9 cellular contexts compared by ENCODE assay signal in the genomic region with DNA sequence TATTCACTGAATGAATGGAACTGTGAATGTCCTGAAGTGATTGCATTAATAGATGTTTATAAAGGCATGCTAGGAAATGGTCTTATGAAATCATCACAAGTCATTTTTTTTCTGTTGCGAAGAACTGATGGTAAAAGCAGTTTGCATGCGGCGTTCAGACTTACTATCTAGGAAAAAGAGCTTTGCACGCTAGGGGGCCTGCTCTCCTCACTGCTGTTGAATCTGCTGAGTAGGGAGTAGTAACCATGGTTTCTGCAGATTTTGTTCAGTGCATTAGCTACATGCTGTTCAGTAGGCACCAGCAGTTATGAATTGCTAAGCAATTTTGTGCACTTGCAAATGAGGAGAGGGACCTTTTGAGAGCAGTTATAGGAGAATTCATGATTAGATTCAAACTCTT. TPM values are rescaled to one million over a fixed set of nuclear protein-coding genes. Genes with fewer than 3 reads are reported as not detected.
DNase-seq lines count a peak whose midpoint lies in the region; ATAC-seq and TF ChIP-seq lines count a peak whose summit lies in the region.
"Had no signal": no experiment of that assay in that cellular context is flagged by ENCODE, and none has a peak within 500 bp of the region (broad histone marks: within the 10 kb centered on the region; RNA-seq: fewer than 3 reads in every experiment).

No MANE protein-coding gene starts in this region.

- no peak overlapping the region for H3K27ac ChIP-seq in SK-N-SH (ENCODE audit: low read depth in 2 of 2, low read length in 1 of 2)
- no peak overlapping the region for H3K27ac ChIP-seq in foreskin keratinocyte
- H3K27ac ChIP-seq in psoas muscle, result no peak overlapping the region

- H3K9me2 ChIP-seq in SK-N-SH, result no peaks in the 10 kb centered on the region

- TF ChIP-seq RAD21 in SK-N-SH (IDR thresholded peaks at IDR 0.05; ENCODE audit: low read length), result peak; percentile 59

- H3K27me3 ChIP-seq in SK-N-SH (ENCODE audit: insufficient read depth), result no peaks in the 10 kb centered on the region
- H3K27me3 ChIP-seq in foreskin keratinocyte, result no peaks in the 10 kb centered on the region
- no peaks in the 10 kb centered on the region for H3K27me3 ChIP-seq in psoas muscle (ENCODE audit: insufficient read depth in 3 of 3, low read length in 2 of 3)

- H4K20me1 ChIP-seq in SK-N-SH (ENCODE audit: insufficient read depth), result no peaks in the 10 kb centered on the region

- no peak overlapping the region for H3K4me3 Mint-ChIP-seq in activated T-helper 17 cell treated with anti-CD3 and anti-CD28 coated beads, Interleukin-2, amount 50 U/mL, for 72 hours

- no peak overlapping the region for H3K4me3 ChIP-seq in SK-N-SH (ENCODE audit: low read depth in 2 of 2, low read length in 1 of 2)
- no peak overlapping the region for H3K4me3 ChIP-seq in psoas muscle

- POLR2A ChIA-PET in SK-N-SH (lab: Yijun Ruan, JAX), result no interaction called here

- peaks cover 5% of the 10 kb centered on the region; the same call in 1 of the 2 replicates for H3K79me2 ChIP-seq in SK-N-SH (ENCODE audit: insufficient read depth)

- no peak overlapping the region for H2AFZ ChIP-seq in SK-N-SH (ENCODE audit: low read depth)

- TF ChIP-seq CTCF in SK-N-SH (IDR thresholded peaks at IDR 0.05), result peak; percentile 45; the same call in 1 of the 2 replicates
- TF ChIP-seq CTCF in foreskin keratinocyte (conservative IDR thresholded peaks at IDR 0.05), result peak; percentile 52
- TF ChIP-seq CTCF in psoas muscle (IDR thresholded peaks at IDR 0.05), result peak; percentile 39

- H3K9me3 ChIP-seq in SK-N-SH (no peaks in the 10 kb centered on the region), psoas muscle (no peaks in the 10 kb centered on the region)

- CTCF ChIA-PET in SK-N-SH (lab: Yijun Ruan, JAX), result interaction anchor here (1.0 to 3.3 kb wide), 9 partner anchors 12 to 946 kb away, joined by 4 to 19 read pairs (median 4); no protein-coding TSS in a partner anchor

- H3K9ac ChIP-seq in SK-N-SH, result no peak overlapping the region

- intact Hi-C loops in psoas muscle (cut with DNase I), result no loop called here

- no peaks in the 10 kb centered on the region for H3K27me3 Mint-ChIP-seq in activated T-helper 17 cell treated with anti-CD3 and anti-CD28 coated beads, Interleukin-2, amount 50 U/mL, for 72 hours

- peak; percentile 13 for DNase-seq in H4 (ENCODE audit: low spot score)
- no peak for DNase-seq in SK-N-SH
- DNase-seq in foreskin keratinocyte, result peak in 1 of 2 donors; percentile 7
- peak in 1 of 2 donors; percentile 32 for DNase-seq in psoas muscle
- DNase-seq in AML-193 (lab: John Stamatoyannopoulos, UW), result no peak
- DNase-seq in A172 (ENCODE audit: low spot score), result no peak
- DNase-seq: stimulated activated CD8-positive, alpha-beta memory T cell treated with anti-CD3 and anti-CD28 coated beads, Interleukin-4, amount 100 ng/mL, for 48 hours had no signal

- H3K4me2 ChIP-seq in SK-N-SH, result no peak overlapping the region

- no peaks in the 10 kb centered on the region; a peak in 1 of 4 replicates for H3K4me1 ChIP-seq in SK-N-SH (ENCODE audit: control insufficient read depth in 1 of 2, insufficient read depth in 2 of 2, low read depth in 1 of 2, low read length in 1 of 2)
- H3K4me1 ChIP-seq in foreskin keratinocyte, result no peaks in the 10 kb centered on the region
- H3K4me1 ChIP-seq in psoas muscle, result no peaks in the 10 kb centered on the region

- no peak for TF ChIP-seq EP300 in SK-N-SH (IDR thresholded peaks at IDR 0.05; ENCODE audit: borderline replicate concordance in 1 of 2, low read depth in 1 of 2, low read length in 1 of 2)

- no peak overlapping the region for H3K27ac Mint-ChIP-seq in activated T-helper 17 cell treated with anti-CD3 and anti-CD28 coated beads, Interleukin-2, amount 50 U/mL, for 72 hours

- 93% methylated on average over 4 of the region's 4 CpGs for WGBS in SK-N-SH (ENCODE audit: low lambda C conversion rate)
- WGBS in psoas muscle, 3 donors, result 56 to 80% (median 61%) methylated on average over 4 of the region's 4 CpGs

- peaks cover 60 to 79% of the 10 kb centered on the region in 2 experiments for H3K36me3 ChIP-seq in SK-N-SH (replicated peaks in 1 of 2; ENCODE audit: control insufficient read depth in 1 of 2, insufficient read depth in 2 of 2, low read length in 1 of 2)
- no peaks in the 10 kb centered on the region for H3K36me3 ChIP-seq in psoas muscle (ENCODE audit: insufficient read depth in 1 of 2, low read depth in 1 of 2)

- H3K4me1 Mint-ChIP-seq in activated T-helper 17 cell treated with anti-CD3 and anti-CD28 coated beads, Interleukin-2, amount 50 U/mL, for 72 hours, result no peaks in the 10 kb centered on the region

- peaks cover 9% of the 10 kb centered on the region for H3F3A ChIP-seq in SK-N-SH (replicated peaks; ENCODE audit: insufficient read depth)

- ATAC-seq in foreskin keratinocyte (peak; percentile 40), psoas muscle (peak in 3 of 4 donors; percentile 48 to 58 (median 51)), HG03039 (IDR thresholded peaks at IDR 0.05; ENCODE audit: unreplicated experiment) (no peak)
- no peak for ATAC-seq in activated T-helper 17 cell treated with anti-CD3 and anti-CD28 coated beads, Interleukin-2, amount 50 U/mL, for 72 hours (replicated peaks)

- peaks cover 48% of the 10 kb centered on the region for H3K36me3 Mint-ChIP-seq in activated T-helper 17 cell treated with anti-CD3 and anti-CD28 coated beads, Interleukin-2, amount 50 U/mL, for 72 hours (ENCODE audit: low read depth)

- no peaks in the 10 kb centered on the region for H3K9me3 Mint-ChIP-seq in activated T-helper 17 cell treated with anti-CD3 and anti-CD28 coated beads, Interleukin-2, amount 50 U/mL, for 72 hours

TF ChIP-seq in SK-N-SH, 30 proteins besides CTCF, POLR2A, EP300 and RAD21:
- TF ChIP-seq FOXJ3 (CRISPR knock-in tag; IDR thresholded peaks at IDR 0.05) (no peak), SMC3 (IDR thresholded peaks at IDR 0.05; ENCODE audit: low read depth, low read length) (peak; percentile 43; the same call in 1 of the 2 replicates)

RNA-seq across cellular contexts. Expression of gene CENPF, which starts 57.9 kb away (rescaled TPM):
- total RNA-seq in H4 (2014; rRNA removed; shearing (Covaris generic)), result 37.8 and 65.5 TPM in 2 replicates
- 14.5 and 14.9 TPM in 2 replicates for polyA plus RNA-seq in SK-N-SH (2012; rRNA removed)
- polyA plus RNA-seq in SK-N-SH (2012; cell fraction: cytosol; rRNA removed), result 18.1 and 23.0 TPM in 2 replicates
- polyA plus RNA-seq in SK-N-SH (2012; cell fraction: nucleus; rRNA removed), result 7.3 and 15.6 TPM in 2 replicates
- total RNA-seq in foreskin keratinocyte, result 53.0 and 70.7 TPM in 2 replicates
- polyA plus RNA-seq in foreskin keratinocyte, result 20.2 and 33.9 TPM in 2 replicates
- 1 to 10 TPM in 1 of 4 donors, under 1 TPM in 3; 0.28 to 1.2 (median 0.43) TPM for total RNA-seq in psoas muscle
- polyA plus RNA-seq in psoas muscle, result 1 to 10 TPM in 1 of 3 donors, under 1 TPM in 2; 0.04 to 1.2 (median 0.74) TPM
- 10 to 100 TPM; 69.7 to 79.4 TPM for total RNA-seq in activated T-helper 17 cell treated with anti-CD3 and anti-CD28 coated beads, Interleukin-2, amount 50 U/mL, for 72 hours
- 149 and 175 TPM in 2 replicates for total RNA-seq in A172 (2014; rRNA removed; shearing (Covaris generic))

Comparison
In these comparisons a context has a peak if more than half of its experiments do, and no peak if none do; other contexts are left out.
1. ATAC-seq: peak in foreskin keratinocyte (single experiment) and psoas muscle (3 of 4); none in activated T-helper 17 cell treated with anti-CD3 and anti-CD28 coated beads, Interleukin-2, amount 50 U/mL, for 72 hours (single experiment) and HG03039 (single experiment).
2. RNA of gene CENPF, which starts 57.9 kb away (total RNA-seq): 149 to 175 TPM in A172, 69.7 to 79.4 TPM in activated T-helper 17 cell treated with anti-CD3 and anti-CD28 coated beads, Interleukin-2, amount 50 U/mL, for 72 hours, 53.0 to 70.7 TPM in foreskin keratinocyte and 37.8 to 65.5 TPM in H4; 0.28 to 1.2 TPM in psoas muscle; every median in the first group is over 10 times any median in the second.
3. Peak in every context shown above with its lines, with median percentiles within 50 percentile points of each other: CTCF ChIP-seq.